14 cellular contexts compared by ENCODE assay signal in genomic region chr6:33927551-33927950, GRCh38.
DNase-seq lines count a peak whose midpoint lies in the region; ATAC-seq and TF ChIP-seq lines count a peak whose summit lies in the region.
"Had no signal": no experiment of that assay in that cellular context is flagged by ENCODE, and none has a peak within 500 bp of the region (broad histone marks: within the 10 kb centered on the region; RNA-seq: fewer than 3 reads in every experiment).

No MANE protein-coding gene starts in this region.

- ATAC-seq in GM19395 (IDR thresholded peaks at IDR 0.05; ENCODE audit: unreplicated experiment) = no peak

- intact Hi-C loops in esophagus squamous epithelium (cut with DNase I) = no loop called here

- H3K9me3 ChIP-seq in esophagus squamous epithelium = no peaks in the 10 kb centered on the region

- 48% methylated on average over 4 of the region's 4 CpGs for WGBS in esophagus squamous epithelium, 2 donors

- DNase-seq in Daoy (ENCODE audit: low read depth) (peak; percentile 67), NCI-H446 (lab: John Stamatoyannopoulos, UW) (peak; percentile 16 to 56), epithelial cell of proximal tubule (ENCODE audit: low read depth) (peak; percentile 1), non-pigmented ciliary epithelial cell (ENCODE audit: low read depth) (peak; percentile 6), NOMO-1 treated with DMSO at 0.1 percent for 48 hours (lab: John Stamatoyannopoulos, UW; ENCODE audit: unreplicated experiment) (no peak), esophagus squamous epithelium (lab: John Stamatoyannopoulos, UW) (no peak), hepatic stellate cell (ENCODE audit: low spot score) (no peak)
- DNase-seq: activated naive CD4-positive, alpha-beta T cell treated with anti-CD3 and anti-CD28 coated beads, Interleukin-2, amount 10 ng/mL, durations not matched to agents 7 days and 5 days; CD4-positive, alpha-beta T cell; heart right ventricle; stimulated activated CD4-positive, alpha-beta T cell treated with anti-CD3 and anti-CD28 coated beads, Interleukin-4, amount 100 ng/mL, for 24 hours; stimulated activated naive CD4-positive, alpha-beta T cell treated with Interleukin-2 at 50 U/mL for 16 hours had no signal

- H3K36me3 ChIP-seq in esophagus squamous epithelium = no peaks in the 10 kb centered on the region
- H3K36me3 ChIP-seq: heart right ventricle had no signal

- no peak for TF ChIP-seq POLR2A in esophagus squamous epithelium (IDR thresholded peaks at IDR 0.05)

- TF ChIP-seq CTCF in epithelial cell of proximal tubule (conservative IDR thresholded peaks at IDR 0.05; ENCODE audit: low read depth, low read length) (no peak), esophagus squamous epithelium (IDR thresholded peaks at IDR 0.05) (no peak)

- peaks cover 0 to 4% (median 0%) of the 10 kb centered on the region in 4 donors for H3K27me3 ChIP-seq in esophagus squamous epithelium

- no peaks in the 10 kb centered on the region for H3K4me1 ChIP-seq in esophagus squamous epithelium
- H3K4me1 ChIP-seq: heart right ventricle had no signal

- no peak overlapping the region for H3K4me3 ChIP-seq in epithelial cell of proximal tubule (ENCODE audit: low read depth, low read length)
- H3K4me3 ChIP-seq in esophagus squamous epithelium = no peak overlapping the region
- H3K4me3 ChIP-seq: coronary artery, heart right ventricle had no signal

- peak overlapping the region in 2 of 4 donors; percentile 34 to 42 for H3K27ac ChIP-seq in esophagus squamous epithelium
- H3K27ac ChIP-seq: coronary artery, heart right ventricle had no signal

Comparison
In these comparisons a context has a peak if more than half of its experiments do, and no peak if none do; other contexts are left out.
1. DNase-seq: peak in Daoy (single experiment), NCI-H446 (2 of 2), epithelial cell of proximal tubule (single experiment) and non-pigmented ciliary epithelial cell (single experiment); none in NOMO-1 treated with DMSO at 0.1 percent for 48 hours (single experiment), esophagus squamous epithelium (single experiment) and hepatic stellate cell (single experiment).